In genomic region chr19:7942981-7943443, GRCh38 we compare ENCODE assay signal across 8 cellular contexts. TPM values are rescaled to one million over a fixed set of nuclear protein-coding genes. Genes with fewer than 3 reads are reported as not detected.
A peak's percentile ranks its signal among the peaks of the same experiment; 100 is the strongest.
DNase-seq lines count a peak whose midpoint lies in the region; ATAC-seq and TF ChIP-seq lines count a peak whose summit lies in the region.

No MANE protein-coding gene starts in this region.

- H3K27me3 ChIP-seq in iPS-18a (ENCODE audit: control insufficient read depth, insufficient read depth, low read length) (no peaks in the 10 kb centered on the region), subcutaneous abdominal adipose tissue (ENCODE audit: control insufficient read depth in 5 of 5, insufficient read depth in 4 of 5, low read length in 5 of 5) (peaks cover 0 to 3% (median 0%) of the 10 kb centered on the region in 5 donors)

- ATAC-seq in HG03460 (IDR thresholded peaks at IDR 0.05; ENCODE audit: unreplicated experiment), result no peak

- H3K9me3 Mint-ChIP-seq in HFFc6, result no peaks in the 10 kb centered on the region
- H3K9me3 Mint-ChIP-seq in activated naive CD4-positive, alpha-beta T cell treated with anti-CD3 and anti-CD28 coated beads, Interleukin-2, amount 50 U/mL, for 24 hours, result no peaks in the 10 kb centered on the region

- peaks cover 13% of the 10 kb centered on the region; the same call in 1 of the 2 replicates for H3K36me3 Mint-ChIP-seq in HFFc6 (ENCODE audit: low read depth)
- peaks cover 11% of the 10 kb centered on the region for H3K36me3 Mint-ChIP-seq in activated naive CD4-positive, alpha-beta T cell treated with anti-CD3 and anti-CD28 coated beads, Interleukin-2, amount 50 U/mL, for 24 hours

- no peaks in the 10 kb centered on the region for H3K4me1 ChIP-seq in iPS-18a (ENCODE audit: control insufficient read depth, low read depth, low read length)
- peaks cover 7 to 27% (median 22%) of the 10 kb centered on the region in 5 donors for H3K4me1 ChIP-seq in subcutaneous abdominal adipose tissue (ENCODE audit: control insufficient read depth in 5 of 5, insufficient read depth in 5 of 5, low read length in 5 of 5)

- H3K27me3 Mint-ChIP-seq in HFFc6 (ENCODE audit: insufficient read depth), result peaks cover 6% of the 10 kb centered on the region; the same call in 1 of the 2 replicates
- H3K27me3 Mint-ChIP-seq in activated naive CD4-positive, alpha-beta T cell treated with anti-CD3 and anti-CD28 coated beads, Interleukin-2, amount 50 U/mL, for 24 hours, result no peaks in the 10 kb centered on the region

- TF ChIP-seq CTCF in C4-2B (conservative IDR thresholded peaks at IDR 0.05) (no peak), HFFc6 (IDR thresholded peaks at IDR 0.05) (no peak)

- H3K27ac ChIP-seq in C4-2B, result peak overlapping the region; percentile 95
- H3K27ac ChIP-seq in iPS-18a (ENCODE audit: low read length), result peak overlapping the region; percentile 71
- peak overlapping the region; percentile 93 for H3K27ac ChIP-seq in subcutaneous abdominal adipose tissue (ENCODE audit: low read depth, low read length)

- peak overlapping the region; percentile 98 for H3K27ac Mint-ChIP-seq in HFFc6
- H3K27ac Mint-ChIP-seq in activated naive CD4-positive, alpha-beta T cell treated with anti-CD3 and anti-CD28 coated beads, Interleukin-2, amount 50 U/mL, for 24 hours, result peak overlapping the region; percentile 98

- H3K9me3 ChIP-seq in iPS-18a (ENCODE audit: control insufficient read depth, low read depth, low read length), result no peaks in the 10 kb centered on the region
- no peaks in the 10 kb centered on the region for H3K9me3 ChIP-seq in subcutaneous abdominal adipose tissue (ENCODE audit: control insufficient read depth in 5 of 5, low read length in 5 of 5)

- peaks cover 23% of the 10 kb centered on the region for H3K36me3 ChIP-seq in iPS-18a (ENCODE audit: control insufficient read depth, low read depth, low read length)
- peaks cover 4 to 26% (median 20%) of the 10 kb centered on the region in 5 donors for H3K36me3 ChIP-seq in subcutaneous abdominal adipose tissue (ENCODE audit: control insufficient read depth in 5 of 5, insufficient read depth in 5 of 5, low read length in 5 of 5)

- H3K4me1 Mint-ChIP-seq in HFFc6 (ENCODE audit: low read depth), result peaks cover 24% of the 10 kb centered on the region
- H3K4me1 Mint-ChIP-seq in activated naive CD4-positive, alpha-beta T cell treated with anti-CD3 and anti-CD28 coated beads, Interleukin-2, amount 50 U/mL, for 24 hours, result peaks cover 36% of the 10 kb centered on the region

- DNase-seq in HFFc6 (no peak), DMS79 treated with DMSO at 0.1 percent for 48 hours (lab: John Stamatoyannopoulos, UW) (no peak), NCI-H187 (lab: John Stamatoyannopoulos, UW) (no peak)

- peak overlapping the region; percentile 97 for H3K4me3 Mint-ChIP-seq in HFFc6
- H3K4me3 Mint-ChIP-seq in activated naive CD4-positive, alpha-beta T cell treated with anti-CD3 and anti-CD28 coated beads, Interleukin-2, amount 50 U/mL, for 24 hours, result peak overlapping the region; percentile 99

- peak overlapping the region; percentile 95 for H3K4me3 ChIP-seq in iPS-18a (ENCODE audit: low read length)
- peak overlapping the region; percentile 74 to 92 (median 85) for H3K4me3 ChIP-seq in subcutaneous abdominal adipose tissue (ENCODE audit: low read depth in 1 of 5, low read length in 5 of 5)

- H3K9ac ChIP-seq in iPS-18a (ENCODE audit: low read length) (peak overlapping the region; percentile 97), subcutaneous abdominal adipose tissue (ENCODE audit: low read length in 5 of 5) (peak overlapping the region; percentile 89 to 99 (median 93))

RNA-seq across cellular contexts. Expression of gene TIMM44, which starts 0.5 kb away (rescaled TPM):
- total RNA-seq in HFFc6 (2021; fragmentation: NEBNext Ultra II Directional; extraction: Animal tissue kit (Norgen Biotek cat#: 25700)), result 10 to 100 TPM; 42.9 to 53.5 (median 46.1) TPM

RNA-seq across cellular contexts. Expression of gene CTXN1, which starts 17.1 kb away (rescaled TPM):
- total RNA-seq in HFFc6 (2021; fragmentation: NEBNext Ultra II Directional; extraction: Animal tissue kit (Norgen Biotek cat#: 25700)), result 10 to 100 TPM in 2 of 6 experiments, 1 to 10 TPM in 4; 5.0 to 14.0 (median 5.4) TPM

RNA-seq across cellular contexts. Expression of gene SNAPC2, which starts 22.9 kb away (rescaled TPM):
- 10 to 100 TPM; 22.3 to 27.1 (median 25.2) TPM for total RNA-seq in HFFc6 (2021; fragmentation: NEBNext Ultra II Directional; extraction: Animal tissue kit (Norgen Biotek cat#: 25700))

RNA-seq across cellular contexts. Expression of gene TGFBR3L, which starts 28.4 kb away (rescaled TPM):
- total RNA-seq in HFFc6 (2021; fragmentation: NEBNext Ultra II Directional; extraction: Animal tissue kit (Norgen Biotek cat#: 25700)), result 10 to 100 TPM in 2 of 6 experiments, 1 to 10 TPM in 4; 4.5 to 12.0 (median 7.7) TPM

RNA-seq across cellular contexts. Expression of gene MAP2K7, which starts 39.3 kb away (rescaled TPM):
- total RNA-seq in HFFc6 (2021; fragmentation: NEBNext Ultra II Directional; extraction: Animal tissue kit (Norgen Biotek cat#: 25700)), result 10 to 100 TPM; 21.7 to 25.8 (median 22.8) TPM
